ENCODE assay signal across 24 cellular contexts in the genomic region with DNA sequence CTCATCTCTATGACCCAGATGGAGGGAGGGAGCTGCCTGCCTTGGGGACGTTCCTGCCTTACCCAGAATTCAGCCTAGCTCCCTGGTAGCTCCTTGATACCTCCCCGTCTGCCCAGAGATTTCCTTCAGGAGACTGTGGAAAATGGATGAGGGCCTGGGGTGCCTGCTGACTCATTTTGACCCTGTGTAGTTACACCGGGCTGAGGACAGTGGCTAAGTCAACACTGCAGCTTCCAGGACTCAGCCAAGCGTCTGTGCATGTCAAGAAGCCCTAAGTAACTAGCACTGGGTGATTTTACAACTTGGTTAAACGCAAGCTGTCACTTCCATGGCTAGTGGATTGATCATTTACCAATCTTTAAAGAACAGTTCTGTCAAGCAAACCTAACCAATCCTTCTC. TPM values are rescaled to one million over a fixed set of nuclear protein-coding genes. Genes with fewer than 3 reads are reported as not detected.
DNase-seq lines count a peak whose midpoint lies in the region; ATAC-seq, FAIRE-seq and TF ChIP-seq lines count a peak whose summit lies in the region.
"Had no signal": no experiment of that assay in that cellular context is flagged by ENCODE, and none has a peak within 500 bp of the region (broad histone marks: within the 10 kb centered on the region; RNA-seq: fewer than 3 reads in every experiment).

No MANE protein-coding gene starts in this region.

- no peak for FAIRE-seq in HTR-8/SVneo (lab: Jason Lieb, UNC)
- FAIRE-seq: bronchial epithelial cell, small intestine, TTC549 had no signal

- TF ChIP-seq CTCF in right atrium auricular region (IDR thresholded peaks at IDR 0.05) (no peak), esophagus muscularis mucosa (IDR thresholded peaks at IDR 0.05) (no peak), lung (IDR thresholded peaks at IDR 0.05; ENCODE audit: control extremely low read depth, extremely low read depth) (no peak), upper lobe of right lung (IDR thresholded peaks at IDR 0.05) (no peak)

- H3K4me1 ChIP-seq in right atrium auricular region (peaks cover 0 to 56% of the 10 kb centered on the region in 2 donors), esophagus muscularis mucosa (peaks cover 18 to 49% (median 24%) of the 10 kb centered on the region in 4 donors), lung (ENCODE audit: control insufficient read depth in 2 of 2, insufficient read depth in 2 of 2, low read length in 2 of 2) (peaks cover 24% of the 10 kb centered on the region in 2 donors), upper lobe of right lung (peaks cover 27% of the 10 kb centered on the region)
- H3K4me1 ChIP-seq: prostate gland had no signal

- no peak for TF ChIP-seq POLR2A in esophagus muscularis mucosa (IDR thresholded peaks at IDR 0.05; ENCODE audit: low read depth)

- H3K4me3 ChIP-seq in right atrium auricular region (no peak overlapping the region), esophagus muscularis mucosa (no peak overlapping the region), lung (no peak overlapping the region), upper lobe of right lung (no peak overlapping the region)
- H3K4me3 ChIP-seq: prostate gland, SJCRH30, vagina had no signal

- ATAC-seq in left ventricle myocardium superior (no peak), lung (ENCODE audit: insufficient read depth, low FRiP score) (no peak), upper lobe of right lung (no peak), HG03159 (IDR thresholded peaks at IDR 0.05; ENCODE audit: unreplicated experiment) (no peak)
- ATAC-seq: activated T-cell treated with anti-CD3 and anti-CD28 coated beads, Interleukin-2, amount 50 U/mL, for 4 hours; T-cell had no signal

- DNase-seq in right atrium auricular region (ENCODE audit: low spot score) (no peak), left ventricle myocardium superior (no peak), esophagus muscularis mucosa (ENCODE audit: extremely low spot score) (no peak), lung (ENCODE audit: low spot score) (no peak), upper lobe of right lung (no peak), HTR-8/SVneo (ENCODE audit: insufficient read length, low spot score) (no peak), GOT3 (lab: John Stamatoyannopoulos, UW) (no peak)
- DNase-seq: activated naive CD4-positive, alpha-beta T cell; activated T-cell treated with anti-CD3 and anti-CD28 coated beads, Interleukin-2, amount 50 U/mL, for 4 hours; COR-L47; cortex of kidney; glutamatergic neuron; HCEC 1CT; NCI-H1092; NCI-H187; NCI-H526; SJCRH30; small intestine; T-cell had no signal

- H3K9me3 ChIP-seq in right atrium auricular region (no peaks in the 10 kb centered on the region), esophagus muscularis mucosa (no peaks in the 10 kb centered on the region), lung (ENCODE audit: control insufficient read depth in 2 of 2, insufficient read depth in 1 of 2, low read length in 1 of 2) (no peaks in the 10 kb centered on the region), upper lobe of right lung (no peaks in the 10 kb centered on the region)
- H3K9me3 ChIP-seq: prostate gland, SJCRH30, vagina had no signal

- intact Hi-C loops in left ventricle myocardium superior (cut with micrococcal nuclease) (no loop called here), esophagus muscularis mucosa (cut with DNase I) (no loop called here), upper lobe of right lung (cut with DNase I) (no loop called here)

- H3K27ac ChIP-seq in right atrium auricular region (peak overlapping the region; percentile 28 to 45), esophagus muscularis mucosa (replicated peaks in 1 of 4) (peak overlapping the region in 3 of 4 donors; percentile 8 to 12 (median 9)), lung (ENCODE audit: low read depth in 1 of 2, low read length in 1 of 2) (peak overlapping the region; percentile 41 to 71), upper lobe of right lung (peak overlapping the region; percentile 43)
- H3K27ac ChIP-seq: prostate gland, SJCRH30, vagina had no signal

- H3K27me3 ChIP-seq in right atrium auricular region, result no peaks in the 10 kb centered on the region
- H3K27me3 ChIP-seq in esophagus muscularis mucosa, result peaks cover 0 to 7% (median 0%) of the 10 kb centered on the region in 4 donors
- H3K27me3 ChIP-seq in lung (ENCODE audit: control insufficient read depth, insufficient read depth), result no peaks in the 10 kb centered on the region
- H3K27me3 ChIP-seq in upper lobe of right lung, result no peaks in the 10 kb centered on the region
- H3K27me3 ChIP-seq: SJCRH30, vagina had no signal

- H3K36me3 ChIP-seq in right atrium auricular region, result no peaks in the 10 kb centered on the region
- H3K36me3 ChIP-seq in esophagus muscularis mucosa, result no peaks in the 10 kb centered on the region
- no peaks in the 10 kb centered on the region for H3K36me3 ChIP-seq in lung (ENCODE audit: control insufficient read depth in 2 of 2, insufficient read depth in 2 of 2, low read length in 2 of 2)
- no peaks in the 10 kb centered on the region for H3K36me3 ChIP-seq in upper lobe of right lung
- H3K36me3 ChIP-seq: prostate gland, SJCRH30, vagina had no signal

- 83% methylated on average over 5 of the region's 5 CpGs for WGBS in esophagus muscularis mucosa
- 67 to 82% methylated on average over 5 of the region's 5 CpGs for WGBS in lung, 2 donors

- no peak for TF ChIP-seq EP300 in esophagus muscularis mucosa (IDR thresholded peaks at IDR 0.05)

RNA-seq across cellular contexts. Expression of a gene that starts 23.3 kb away (rescaled TPM):
- total RNA-seq in right atrium auricular region (100 to 1,000 TPM; 257 to 311 TPM), left ventricle myocardium superior (212 TPM), esophagus muscularis mucosa (100 to 1,000 TPM; 113 to 225 (median 183) TPM), lung (1,000 to 10,000 TPM in 1 of 2 donors, 100 to 1,000 TPM in 1; 424 to 1,051 TPM), upper lobe of right lung (1,593 TPM)
- 100 to 1,000 TPM; 233 to 337 TPM for polyA plus RNA-seq in lung
